7 cellular contexts compared by ENCODE assay signal in genomic region chr18:69162649-69163048, GRCh38.
"Had no signal": no experiment of that assay in that cellular context is flagged by ENCODE, and none has a peak within 500 bp of the region (broad histone marks: within the 10 kb centered on the region; RNA-seq: fewer than 3 reads in every experiment).

No MANE protein-coding gene starts in this region.

- DNase-seq: GM23248, GOT3, KG1 had no signal

- H3K4me3 ChIP-seq: GM23248, HAP-1, K562 had no signal

- H3K9me3 ChIP-seq: HAP-1 had no signal

- H3K4me1 ChIP-seq: HAP-1 had no signal

- H3K9ac ChIP-seq: GM23248 had no signal

- H3K36me3 ChIP-seq: HAP-1 had no signal

- FAIRE-seq: HTR-8/SVneo, K562 had no signal

- ATAC-seq: HCT116, K562 had no signal

- H3K27ac ChIP-seq: GM23248 had no signal
